ENCODE assay signal across 16 cellular contexts in the genomic region with DNA sequence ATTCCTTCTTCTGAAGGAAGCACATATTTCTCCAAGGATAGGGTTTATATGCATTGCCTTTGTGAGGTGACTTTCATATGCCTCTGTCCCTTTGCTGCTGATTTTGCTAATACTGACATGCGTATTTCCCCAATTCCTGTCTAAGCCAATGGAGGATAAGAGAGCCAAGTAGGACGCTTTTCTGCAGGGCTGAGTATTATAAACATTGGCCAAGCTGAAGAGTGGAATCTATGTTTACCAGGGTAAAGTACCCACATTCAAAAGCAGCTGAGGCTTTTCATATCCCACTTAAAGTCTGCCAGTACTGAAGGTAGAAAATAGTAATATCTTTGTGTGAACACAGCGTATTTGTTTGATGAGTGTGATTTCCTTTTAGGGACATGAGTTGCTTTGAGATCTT.
"Had no signal": no experiment of that assay in that cellular context is flagged by ENCODE, and none has a peak within 500 bp of the region (broad histone marks: within the 10 kb centered on the region; RNA-seq: fewer than 3 reads in every experiment).

No MANE protein-coding gene starts in this region.

- ATAC-seq: activated CD8-positive, alpha-beta T cell treated with anti-CD3 and anti-CD28 coated beads for 36 hours; heart right ventricle; left cardiac atrium; lower lobe of right lung; right cardiac atrium; stimulated activated naive CD8-positive, alpha-beta T cell treated with anti-CD3 and anti-CD28 coated beads, Interleukin-15, Interleukin-2, amounts not matched to agents 100 U/mL and 50 U/mL, for 24 hours had no signal

- DNase-seq: activated B cell treated with CpG ODN at 0.5 μM for 24 hours; activated CD4-positive, alpha-beta T cell treated with anti-CD3 and anti-CD28 coated beads for 48 hours; activated CD8-positive, alpha-beta memory T cell treated with anti-CD3 and anti-CD28 coated beads, Interleukin-2, amount 50 U/mL, for 4 hours; activated CD8-positive, alpha-beta T cell treated with anti-CD3 and anti-CD28 coated beads for 36 hours; activated effector memory CD4-positive, alpha-beta T cell treated with anti-CD3 and anti-CD28 coated beads, Interleukin-2, amount 50 U/mL, for 16 hours; activated T-cell treated with anti-CD3 and anti-CD28 coated beads, Interleukin-2, amount 50 U/mL, for 48 hours; adrenal gland; dorsolateral prefrontal cortex; heart right ventricle; left cardiac atrium; lower lobe of right lung; occipital lobe; right cardiac atrium; stimulated activated CD4-positive, alpha-beta T cell treated with anti-CD3 and anti-CD28 coated beads, Interleukin-4, amount 100 ng/mL, for 4 hours; stimulated activated CD8-positive, alpha-beta memory T cell treated with anti-CD3 and anti-CD28 coated beads, Interleukin-4, amount 100 ng/mL, for 48 hours; stimulated activated naive CD8-positive, alpha-beta T cell treated with anti-CD3 and anti-CD28 coated beads, Interleukin-15, Interleukin-2, amounts not matched to agents 100 U/mL and 50 U/mL, for 24 hours had no signal
